Comparison of ENCODE assay signal across 8 cellular contexts in genomic region chr17:78745407-78746088, GRCh38. TPM values are rescaled to one million over a fixed set of nuclear protein-coding genes. Genes with fewer than 3 reads are reported as not detected.
DNase-seq lines count a peak whose midpoint lies in the region; ATAC-seq and TF ChIP-seq lines count a peak whose summit lies in the region.

No MANE protein-coding gene starts in this region.

- H3K4me3 ChIP-seq in AG09309 (ENCODE audit: control insufficient read depth, low read depth, low read length) = no peak overlapping the region
- H3K4me3 ChIP-seq in GM12864 (ENCODE audit: low read depth, low read length) = no peak overlapping the region
- no peak overlapping the region for H3K4me3 ChIP-seq in choroid plexus epithelial cell (ENCODE audit: low read depth, low read length)
- no peak overlapping the region for H3K4me3 ChIP-seq in muscle layer of duodenum (ENCODE audit: low read depth in 1 of 2, low read length in 2 of 2)

- DNase-seq in AG09309 (ENCODE audit: low read depth) = no peak
- DNase-seq in GM12864 (ENCODE audit: low read depth) = no peak
- DNase-seq in T-cell = peak in 22 of 34 experiments; percentile 26 to 68 (median 48)
- DNase-seq in choroid plexus epithelial cell (ENCODE audit: low read depth) = peak; percentile 72
- DNase-seq in GM19240 (ENCODE audit: insufficient read length, low spot score) = no peak

- H3K27me3 Mint-ChIP-seq in T-cell = no peaks in the 10 kb centered on the region

- H3K4me3 Mint-ChIP-seq in T-cell = peak overlapping the region; percentile 53 to 83 (median 60)

- peak overlapping the region; percentile 14 for H3K27ac ChIP-seq in muscle layer of duodenum (ENCODE audit: low read length)

- H3K9me3 ChIP-seq in muscle layer of duodenum (ENCODE audit: control insufficient read depth in 1 of 2, low read length in 2 of 2) = no peaks in the 10 kb centered on the region

- H3K4me1 ChIP-seq in muscle layer of duodenum (ENCODE audit: control insufficient read depth in 1 of 2, insufficient read depth in 2 of 2, low read length in 2 of 2) = peaks cover 32 to 40% of the 10 kb centered on the region in 2 donors

- CTCF ChIA-PET in T-cell (lab: Charles Lee) = interaction anchor here in 1 of 2 donors (1.0 to 1.6 kb wide), 2 partner anchors 9 to 14 kb away, joined by 3 to 9 read pairs; no protein-coding TSS in a partner anchor

- no peak for ATAC-seq in T-cell (replicated peaks in 1 of 4)
- no peak for ATAC-seq in HG03354 (IDR thresholded peaks at IDR 0.05; ENCODE audit: poor library complexity, severe bottlenecking, unreplicated experiment)
- ATAC-seq in HG03108 (IDR thresholded peaks at IDR 0.05; ENCODE audit: unreplicated experiment) = no peak

- no peaks in the 10 kb centered on the region for H3K9me3 Mint-ChIP-seq in T-cell

- POLR2A ChIA-PET in T-cell (lab: Charles Lee) = no interaction called here

- H3K27me3 ChIP-seq in muscle layer of duodenum (ENCODE audit: low read depth, low read length) = no peaks in the 10 kb centered on the region

- peaks cover 11% of the 10 kb centered on the region for H3K36me3 Mint-ChIP-seq in T-cell

- no peaks in the 10 kb centered on the region for H3K36me3 ChIP-seq in muscle layer of duodenum (ENCODE audit: control insufficient read depth in 1 of 2, insufficient read depth in 2 of 2, low read length in 2 of 2)

- peaks cover 95 to 97% (median 96%) of the 10 kb centered on the region in 3 donors for H3K4me1 Mint-ChIP-seq in T-cell

- H3K27ac Mint-ChIP-seq in T-cell = peak overlapping the region; percentile 90 to 94

- TF ChIP-seq CTCF in AG09309 (IDR thresholded peaks at IDR 0.05; ENCODE audit: control insufficient read depth, insufficient read depth, low read depth, low read length, missing control alignments) = peak; percentile 44
- peak; percentile 40 for TF ChIP-seq CTCF in GM12864 (IDR thresholded peaks at IDR 0.05; ENCODE audit: low read depth, low read length, missing control alignments)
- peak; percentile 47 for TF ChIP-seq CTCF in choroid plexus epithelial cell (conservative IDR thresholded peaks at IDR 0.05; ENCODE audit: low read depth, low read length)

RNA-seq across cellular contexts. Expression of gene CYTH1, which starts 36.5 kb away (rescaled TPM):
- 100 to 1,000 TPM; 357 to 509 (median 372) TPM for total RNA-seq in T-cell

Comparison
In these comparisons a context has a peak if more than half of its experiments do, and no peak if none do; other contexts are left out.
1. DNase-seq: peak in T-cell (22 of 34) and choroid plexus epithelial cell (single experiment); none in AG09309 (single experiment), GM12864 (single experiment) and GM19240 (single experiment).
2. Peak in every context shown above with its lines, with median percentiles within 50 percentile points of each other: CTCF ChIP-seq.